Comparison of ENCODE assay signal across 9 cellular contexts in genomic region chr11:10451399-10452116, GRCh38. TPM values are rescaled to one million over a fixed set of nuclear protein-coding genes. Genes with fewer than 3 reads are reported as not detected.
A peak's percentile ranks its signal among the peaks of the same experiment; 100 is the strongest.
DNase-seq lines count a peak whose midpoint lies in the region; ATAC-seq and TF ChIP-seq lines count a peak whose summit lies in the region.
"Had no signal": no experiment of that assay in that cellular context is flagged by ENCODE, and none has a peak within 500 bp of the region (broad histone marks: within the 10 kb centered on the region; RNA-seq: fewer than 3 reads in every experiment).

No MANE protein-coding gene starts in this region.

- H3K27ac Mint-ChIP-seq in activated T-cell treated with anti-CD3 and anti-CD28 coated beads, Interleukin-2, amount 50 U/mL, for 24 hours = peak overlapping the region; percentile 83
- H3K27ac Mint-ChIP-seq in T-cell = peak overlapping the region; percentile 93 to 95

- H3K27ac ChIP-seq in right cardiac atrium (ENCODE audit: low read length) (no peak overlapping the region), substantia nigra (ENCODE audit: low read depth, low read length, poor library complexity, severe bottlenecking) (peak overlapping the region; percentile 99)
- H3K27ac ChIP-seq: C4-2B had no signal

- CTCF ChIA-PET in T-cell (lab: Charles Lee) = interaction anchor here (0.6 to 1.5 kb wide), 7 partner anchors 10 to 358 kb away, joined by 3 to 4 read pairs (median 3); no protein-coding TSS in a partner anchor

- H3K36me3 Mint-ChIP-seq in activated T-cell treated with anti-CD3 and anti-CD28 coated beads, Interleukin-2, amount 50 U/mL, for 24 hours (ENCODE audit: low read depth) = peaks cover 5% of the 10 kb centered on the region
- no peaks in the 10 kb centered on the region for H3K36me3 Mint-ChIP-seq in T-cell

- no peak for ATAC-seq in T-cell (replicated peaks in 1 of 4)
- ATAC-seq in right cardiac atrium = no peak
- ATAC-seq in HG03520 (IDR thresholded peaks at IDR 0.05; ENCODE audit: unreplicated experiment) = no peak

- 74% methylated on average over 5 of the region's 5 CpGs for WGBS in right cardiac atrium

- peak overlapping the region; percentile 76 for H3K4me3 Mint-ChIP-seq in activated T-cell treated with anti-CD3 and anti-CD28 coated beads, Interleukin-2, amount 50 U/mL, for 24 hours
- H3K4me3 Mint-ChIP-seq in T-cell = peak overlapping the region; percentile 80 to 93 (median 91)

- peaks cover 62% of the 10 kb centered on the region for H3K4me1 Mint-ChIP-seq in activated T-cell treated with anti-CD3 and anti-CD28 coated beads, Interleukin-2, amount 50 U/mL, for 24 hours (ENCODE audit: low read depth)
- H3K4me1 Mint-ChIP-seq in T-cell = peaks cover 58 to 68% (median 63%) of the 10 kb centered on the region in 3 donors

- no peak for TF ChIP-seq CTCF in BE2C (IDR thresholded peaks at IDR 0.05; ENCODE audit: low read depth, low read length)

- H3K9me3 ChIP-seq in right cardiac atrium (ENCODE audit: control insufficient read depth, low read length) (no peaks in the 10 kb centered on the region), BE2C (no peaks in the 10 kb centered on the region)

- peak overlapping the region; percentile 73 for H3K4me3 ChIP-seq in right cardiac atrium (ENCODE audit: low read length)
- no peak overlapping the region for H3K4me3 ChIP-seq in BE2C (ENCODE audit: low read depth, low read length)

- H3K27me3 Mint-ChIP-seq in activated T-cell treated with anti-CD3 and anti-CD28 coated beads, Interleukin-2, amount 50 U/mL, for 24 hours = no peaks in the 10 kb centered on the region
- no peaks in the 10 kb centered on the region for H3K27me3 Mint-ChIP-seq in T-cell

- DNase-seq in activated T-cell treated with anti-CD3 and anti-CD28 coated beads, Interleukin-2, amount 50 U/mL, for 24 hours = no peak
- DNase-seq in activated T-cell treated with anti-CD3 and anti-CD28 coated beads for 4 hours = no peak
- DNase-seq in T-cell = peak in 1 of 34 experiments; percentile 30
- DNase-seq in right cardiac atrium = no peak
- peak in 18 of 49 donors; percentile 6 to 74 (median 50) for DNase-seq in substantia nigra (lab: John Stamatoyannopoulos, UW)
- no peak for DNase-seq in iPS-NIHi7 (ENCODE audit: extremely low spot score)
- no peak for DNase-seq in BE2C

- H3K27me3 ChIP-seq in right cardiac atrium (ENCODE audit: control insufficient read depth, insufficient read depth) (no peaks in the 10 kb centered on the region), BE2C (no peaks in the 10 kb centered on the region)

- no peaks in the 10 kb centered on the region for H3K36me3 ChIP-seq in BE2C

- POLR2A ChIA-PET in T-cell (lab: Charles Lee) = interaction anchor here (0.6 to 0.7 kb wide), 3 partner anchors 151 to 359 kb away, joined by 4 to 5 read pairs (median 4); no protein-coding TSS in a partner anchor

- H3K4me1 ChIP-seq in right cardiac atrium (ENCODE audit: control insufficient read depth, insufficient read depth, low read length) = peaks cover 8% of the 10 kb centered on the region
- peaks cover 4% of the 10 kb centered on the region; the same call in 1 of the 2 replicates for H3K4me1 ChIP-seq in BE2C

- intact Hi-C loops in right cardiac atrium (cut with DNase I) = no loop called here

- no peaks in the 10 kb centered on the region for H3K9me3 Mint-ChIP-seq in activated T-cell treated with anti-CD3 and anti-CD28 coated beads, Interleukin-2, amount 50 U/mL, for 24 hours
- H3K9me3 Mint-ChIP-seq in T-cell = no peaks in the 10 kb centered on the region

RNA-seq across cellular contexts. Expression of gene AMPD3, which starts 3.5 kb away (rescaled TPM):
- 10 to 100 TPM; 21.1 to 40.0 (median 26.0) TPM for total RNA-seq in T-cell
- total RNA-seq in right cardiac atrium = 10 to 100 TPM in 1 of 4 donors, 1 to 10 TPM in 3; 4.4 to 10.8 (median 8.2) TPM
- 3.5 TPM for polyA plus RNA-seq in right cardiac atrium
- 11.3 TPM for polyA plus RNA-seq in BE2C (2012; ENCODE audit: insufficient read depth, insufficient read length, low read depth)
